Comparison of ENCODE assay signal across 8 cellular contexts in the genomic region with DNA sequence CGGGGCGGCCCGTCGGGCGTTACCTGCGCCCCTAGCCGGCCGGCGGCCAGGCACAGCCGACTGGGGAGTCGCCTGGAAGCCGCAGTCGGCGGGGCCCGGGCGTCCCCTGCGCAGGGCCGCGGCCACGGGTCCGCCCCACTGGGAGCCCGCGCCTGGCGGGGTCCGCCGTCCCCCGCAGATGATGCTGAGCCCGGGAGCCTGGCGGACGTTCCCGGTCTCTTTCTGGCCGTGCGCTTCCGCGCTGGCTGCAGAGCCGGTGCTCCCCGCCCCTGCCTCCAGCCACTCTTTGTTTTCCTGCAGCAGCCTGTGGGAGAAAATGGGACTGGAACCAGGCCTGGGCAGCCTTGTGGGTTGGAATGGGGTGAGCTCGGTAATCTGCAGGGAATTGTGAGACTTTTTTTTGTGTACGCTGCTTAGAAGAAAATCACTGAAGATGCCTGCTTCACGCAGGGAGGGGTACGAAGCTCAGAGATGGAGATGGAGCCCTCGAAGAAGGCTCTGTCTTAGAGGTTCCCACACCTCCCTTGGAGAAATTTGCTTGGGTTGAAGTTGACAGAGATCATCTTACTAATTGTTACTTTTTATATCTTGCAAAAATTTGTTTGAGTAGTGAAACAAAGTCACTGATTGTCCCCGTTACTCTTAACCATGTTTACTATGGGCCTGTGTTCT. TPM values are rescaled to one million over a fixed set of nuclear protein-coding genes. Genes with fewer than 3 reads are reported as not detected.
DNase-seq lines count a peak whose midpoint lies in the region; ATAC-seq and TF ChIP-seq lines count a peak whose summit lies in the region.

No MANE protein-coding gene starts in this region.

- no peaks in the 10 kb centered on the region for H3K27me3 ChIP-seq in Peyer's patch
- no peaks in the 10 kb centered on the region for H3K27me3 ChIP-seq in left lung
- no peaks in the 10 kb centered on the region for H3K27me3 ChIP-seq in stomach

- intact Hi-C loops in left lung (cut with DNase I) (no loop called here), stomach (cut with DNase I; ENCODE audit: low total_unique reads) (no loop called here)

- TF ChIP-seq POLR2A in Peyer's patch (IDR thresholded peaks at IDR 0.05) (no peak), stomach (IDR thresholded peaks at IDR 0.05) (no peak)

- peak in 1 of 6 experiments; percentile 2 for TF ChIP-seq CTCF in Peyer's patch (IDR thresholded peaks at IDR 0.05)
- no peak for TF ChIP-seq CTCF in left lung (IDR thresholded peaks at IDR 0.05)
- TF ChIP-seq CTCF in stomach (IDR thresholded peaks at IDR 0.05), result no peak

- no peak for TF ChIP-seq EP300 in stomach (IDR thresholded peaks at IDR 0.05)

- H3K27ac ChIP-seq in Peyer's patch, result peak overlapping the region; percentile 82 to 98 (median 94)
- H3K27ac ChIP-seq in left lung, result peak overlapping the region; percentile 88
- peak overlapping the region; percentile 90 to 99 (median 94) for H3K27ac ChIP-seq in stomach

- DNase-seq in AG20443 (ENCODE audit: low spot score) (peak; percentile 72), Peyer's patch (peak in 2 of 3 donors; percentile 53 to 68), dermis blood vessel endothelial cell (peak; percentile 62), left lung (peak in 1 of 2 donors; percentile 86), stomach (peak; percentile 50)

- H3K4me1 ChIP-seq in Peyer's patch (peaks cover 0 to 54% (median 4%) of the 10 kb centered on the region in 4 donors), left lung (peaks cover 6 to 48% of the 10 kb centered on the region in 2 donors), stomach (peaks cover 31 to 66% (median 57%) of the 10 kb centered on the region in 4 donors)

- H3K36me3 ChIP-seq in Peyer's patch (no peaks in the 10 kb centered on the region), left lung (no peaks in the 10 kb centered on the region), stomach (no peaks in the 10 kb centered on the region)

- H3K9me3 ChIP-seq in Peyer's patch (no peaks in the 10 kb centered on the region), left lung (no peaks in the 10 kb centered on the region), stomach (no peaks in the 10 kb centered on the region)

- 1 to 4% (median 1%) methylated on average over 12 to 43 of the region's 43 CpGs for WGBS in stomach, 5 donors

- peak; percentile 22 for ATAC-seq in GM18858 (IDR thresholded peaks at IDR 0.05; ENCODE audit: unreplicated experiment)
- peak; percentile 28 for ATAC-seq in HG03095 (IDR thresholded peaks at IDR 0.05; ENCODE audit: unreplicated experiment)
- ATAC-seq in left lung, result peak; percentile 32
- ATAC-seq in HG02973 (IDR thresholded peaks at IDR 0.05; ENCODE audit: unreplicated experiment), result no peak

- peak overlapping the region; percentile 88 to 95 (median 90) for H3K4me3 ChIP-seq in Peyer's patch
- H3K4me3 ChIP-seq in left lung, result peak overlapping the region; percentile 84 to 92
- H3K4me3 ChIP-seq in stomach, result peak overlapping the region; percentile 77 to 96 (median 92)

RNA-seq across cellular contexts. Expression of gene PYGB, which starts 0.8 kb away (rescaled TPM):
- total RNA-seq in Peyer's patch, result 100 to 1,000 TPM in 2 of 4 donors, 10 to 100 TPM in 2; 88.3 to 154 (median 124) TPM
- 81.9 and 127 TPM in 2 replicates for total RNA-seq in dermis blood vessel endothelial cell
- 10 to 100 TPM; 78.2 to 81.3 TPM for total RNA-seq in left lung
- total RNA-seq in stomach, result 100 to 1,000 TPM in 2 of 5 donors, 10 to 100 TPM in 3; 34.4 to 116 (median 78.8) TPM
- polyA plus RNA-seq in stomach, result 10 to 100 TPM; 23.1 to 34.0 (median 28.8) TPM

RNA-seq across cellular contexts. Expression of gene ENTPD6, which starts 53.1 kb away (rescaled TPM):
- total RNA-seq in Peyer's patch (100 to 1,000 TPM; 122 to 248 (median 213) TPM), dermis blood vessel endothelial cell (65.8 and 70.8 TPM in 2 replicates), left lung (10 to 100 TPM; 72.7 to 76.3 TPM), stomach (100 to 1,000 TPM in 3 of 5 donors, 10 to 100 TPM in 2; 44.2 to 110 (median 104) TPM)
- 10 to 100 TPM; 38.5 to 56.6 (median 40.7) TPM for polyA plus RNA-seq in stomach
